2 cellular contexts compared by ENCODE assay signal in the genomic region with DNA sequence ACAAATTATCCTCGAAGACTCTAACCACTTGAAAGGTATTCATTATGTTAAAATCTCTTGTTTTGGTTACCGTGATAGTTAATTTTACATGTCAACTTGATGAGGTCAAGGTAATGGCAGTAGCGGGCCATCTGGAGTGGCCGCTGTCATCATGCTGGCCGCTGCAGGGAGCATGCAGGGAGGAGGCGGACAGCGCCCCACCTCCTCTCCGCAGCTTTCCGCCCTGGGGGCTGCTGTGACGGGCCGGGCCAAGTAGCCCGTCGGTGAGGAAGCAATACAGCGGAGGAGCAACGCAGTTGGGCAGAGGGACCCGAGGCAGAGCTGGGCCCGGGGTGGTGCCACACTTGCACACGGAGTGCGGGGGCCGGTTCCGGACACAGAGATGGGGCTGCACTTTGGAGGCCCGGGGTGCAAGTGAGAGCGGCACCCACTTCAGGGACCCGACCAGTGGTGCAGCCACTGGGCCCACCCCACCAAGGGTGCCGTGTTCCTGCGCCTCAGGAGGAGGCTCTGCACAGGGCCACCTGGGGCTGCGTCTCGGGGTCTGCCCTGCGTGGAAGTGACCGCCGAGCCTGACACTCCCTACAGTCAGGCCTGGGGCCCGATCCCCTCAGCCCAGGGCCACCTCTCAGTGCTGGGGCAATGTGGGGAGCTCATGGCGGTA.
TF ChIP-seq lines count a peak whose summit lies in the region.

No MANE protein-coding gene starts in this region.

TF ChIP-seq in SK-N-SH, 30 proteins besides CTCF, POLR2A, EP300 and RAD21 (continued from another document):
- TF ChIP-seq TAF1 (IDR thresholded peaks at IDR 0.05; ENCODE audit: borderline replicate concordance, low read depth, low read length) (no peak), RCOR1 (IDR thresholded peaks at IDR 0.05; ENCODE audit: low read length) (no peak), MXI1 (IDR thresholded peaks at IDR 0.05; ENCODE audit: low read depth, low read length) (no peak), SMC3 (IDR thresholded peaks at IDR 0.05; ENCODE audit: low read depth, low read length) (no peak), RXRA (IDR thresholded peaks at IDR 0.05; ENCODE audit: borderline replicate concordance, low read depth) (no peak), NFIC (IDR thresholded peaks at IDR 0.05; ENCODE audit: borderline replicate concordance) (no peak), TCF12 (IDR thresholded peaks at IDR 0.05) (no peak), YY1 (IDR thresholded peaks at IDR 0.05; ENCODE audit: low read depth) (no peak)
- TF ChIP-seq, protein P1, sequence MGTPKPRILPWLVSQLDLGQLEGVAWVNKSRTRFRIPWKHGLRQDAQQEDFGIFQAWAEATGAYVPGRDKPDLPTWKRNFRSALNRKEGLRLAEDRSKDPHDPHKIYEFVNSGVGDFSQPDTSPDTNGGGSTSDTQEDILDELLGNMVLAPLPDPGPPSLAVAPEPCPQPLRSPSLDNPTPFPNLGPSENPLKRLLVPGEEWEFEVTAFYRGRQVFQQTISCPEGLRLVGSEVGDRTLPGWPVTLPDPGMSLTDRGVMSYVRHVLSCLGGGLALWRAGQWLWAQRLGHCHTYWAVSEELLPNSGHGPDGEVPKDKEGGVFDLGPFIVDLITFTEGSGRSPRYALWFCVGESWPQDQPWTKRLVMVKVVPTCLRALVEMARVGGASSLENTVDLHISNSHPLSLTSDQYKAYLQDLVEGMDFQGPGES (IDR thresholded peaks at IDR 0.05; ENCODE audit: low read depth, low read length) = no peak
- TF ChIP-seq, protein P2, sequence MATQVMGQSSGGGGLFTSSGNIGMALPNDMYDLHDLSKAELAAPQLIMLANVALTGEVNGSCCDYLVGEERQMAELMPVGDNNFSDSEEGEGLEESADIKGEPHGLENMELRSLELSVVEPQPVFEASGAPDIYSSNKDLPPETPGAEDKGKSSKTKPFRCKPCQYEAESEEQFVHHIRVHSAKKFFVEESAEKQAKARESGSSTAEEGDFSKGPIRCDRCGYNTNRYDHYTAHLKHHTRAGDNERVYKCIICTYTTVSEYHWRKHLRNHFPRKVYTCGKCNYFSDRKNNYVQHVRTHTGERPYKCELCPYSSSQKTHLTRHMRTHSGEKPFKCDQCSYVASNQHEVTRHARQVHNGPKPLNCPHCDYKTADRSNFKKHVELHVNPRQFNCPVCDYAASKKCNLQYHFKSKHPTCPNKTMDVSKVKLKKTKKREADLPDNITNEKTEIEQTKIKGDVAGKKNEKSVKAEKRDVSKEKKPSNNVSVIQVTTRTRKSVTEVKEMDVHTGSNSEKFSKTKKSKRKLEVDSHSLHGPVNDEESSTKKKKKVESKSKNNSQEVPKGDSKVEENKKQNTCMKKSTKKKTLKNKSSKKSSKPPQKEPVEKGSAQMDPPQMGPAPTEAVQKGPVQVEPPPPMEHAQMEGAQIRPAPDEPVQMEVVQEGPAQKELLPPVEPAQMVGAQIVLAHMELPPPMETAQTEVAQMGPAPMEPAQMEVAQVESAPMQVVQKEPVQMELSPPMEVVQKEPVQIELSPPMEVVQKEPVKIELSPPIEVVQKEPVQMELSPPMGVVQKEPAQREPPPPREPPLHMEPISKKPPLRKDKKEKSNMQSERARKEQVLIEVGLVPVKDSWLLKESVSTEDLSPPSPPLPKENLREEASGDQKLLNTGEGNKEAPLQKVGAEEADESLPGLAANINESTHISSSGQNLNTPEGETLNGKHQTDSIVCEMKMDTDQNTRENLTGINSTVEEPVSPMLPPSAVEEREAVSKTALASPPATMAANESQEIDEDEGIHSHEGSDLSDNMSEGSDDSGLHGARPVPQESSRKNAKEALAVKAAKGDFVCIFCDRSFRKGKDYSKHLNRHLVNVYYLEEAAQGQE (IDR thresholded peaks at IDR 0.05; ENCODE audit: low read depth, low read length) = no peak

TF ChIP-seq in SK-N-SH treated with all-trans-retinoic acid at 6 μM for 48 hours, 23 proteins besides CTCF, POLR2A, EP300 and RAD21 (continued from another document):
- TF ChIP-seq, protein P3, sequence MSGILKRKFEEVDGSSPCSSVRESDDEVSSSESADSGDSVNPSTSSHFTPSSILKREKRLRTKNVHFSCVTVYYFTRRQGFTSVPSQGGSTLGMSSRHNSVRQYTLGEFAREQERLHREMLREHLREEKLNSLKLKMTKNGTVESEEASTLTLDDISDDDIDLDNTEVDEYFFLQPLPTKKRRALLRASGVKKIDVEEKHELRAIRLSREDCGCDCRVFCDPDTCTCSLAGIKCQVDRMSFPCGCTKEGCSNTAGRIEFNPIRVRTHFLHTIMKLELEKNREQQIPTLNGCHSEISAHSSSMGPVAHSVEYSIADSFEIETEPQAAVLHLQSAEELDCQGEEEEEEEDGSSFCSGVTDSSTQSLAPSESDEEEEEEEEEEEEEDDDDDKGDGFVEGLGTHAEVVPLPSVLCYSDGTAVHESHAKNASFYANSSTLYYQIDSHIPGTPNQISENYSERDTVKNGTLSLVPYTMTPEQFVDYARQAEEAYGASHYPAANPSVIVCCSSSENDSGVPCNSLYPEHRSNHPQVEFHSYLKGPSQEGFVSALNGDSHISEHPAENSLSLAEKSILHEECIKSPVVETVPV (CRISPR knock-in tag; IDR thresholded peaks at IDR 0.05) = no peak
- TF ChIP-seq ARNTL (CRISPR knock-in tag; IDR thresholded peaks at IDR 0.05; ENCODE audit: borderline replicate concordance, low read depth) (no peak), ZNF565 (CRISPR knock-in tag; conservative IDR thresholded peaks at IDR 0.05; ENCODE audit: low read depth) (no peak), ZNF70 (CRISPR knock-in tag; IDR thresholded peaks at IDR 0.05) (no peak), SNAI2 (CRISPR knock-in tag; IDR thresholded peaks at IDR 0.05) (no peak), CSDC2 (CRISPR knock-in tag; IDR thresholded peaks at IDR 0.05) (no peak), ZNF8 (CRISPR knock-in tag; IDR thresholded peaks at IDR 0.05) (no peak), PPARA (CRISPR knock-in tag; IDR thresholded peaks at IDR 0.05; ENCODE audit: borderline replicate concordance) (no peak), BACH2 (CRISPR knock-in tag; IDR thresholded peaks at IDR 0.05; ENCODE audit: borderline replicate concordance) (no peak), TCF4 (CRISPR knock-in tag; IDR thresholded peaks at IDR 0.05; ENCODE audit: borderline replicate concordance) (no peak), TOX (CRISPR knock-in tag; IDR thresholded peaks at IDR 0.05; ENCODE audit: borderline replicate concordance) (no peak), ZFP3 (CRISPR knock-in tag; IDR thresholded peaks at IDR 0.05) (no peak), ISL1 (CRISPR knock-in tag; IDR thresholded peaks at IDR 0.05) (no peak), RARB (CRISPR knock-in tag; IDR thresholded peaks at IDR 0.05) (no peak)
- TF ChIP-seq, protein P4, sequence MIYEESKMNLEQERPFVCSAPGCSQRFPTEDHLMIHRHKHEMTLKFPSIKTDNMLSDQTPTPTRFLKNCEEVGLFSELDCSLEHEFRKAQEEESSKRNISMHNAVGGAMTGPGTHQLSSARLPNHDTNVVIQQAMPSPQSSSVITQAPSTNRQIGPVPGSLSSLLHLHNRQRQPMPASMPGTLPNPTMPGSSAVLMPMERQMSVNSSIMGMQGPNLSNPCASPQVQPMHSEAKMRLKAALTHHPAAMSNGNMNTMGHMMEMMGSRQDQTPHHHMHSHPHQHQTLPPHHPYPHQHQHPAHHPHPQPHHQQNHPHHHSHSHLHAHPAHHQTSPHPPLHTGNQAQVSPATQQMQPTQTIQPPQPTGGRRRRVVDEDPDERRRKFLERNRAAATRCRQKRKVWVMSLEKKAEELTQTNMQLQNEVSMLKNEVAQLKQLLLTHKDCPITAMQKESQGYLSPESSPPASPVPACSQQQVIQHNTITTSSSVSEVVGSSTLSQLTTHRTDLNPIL (CRISPR knock-in tag; IDR thresholded peaks at IDR 0.05; ENCODE audit: low read depth) = no peak
- TF ChIP-seq, protein P5, sequence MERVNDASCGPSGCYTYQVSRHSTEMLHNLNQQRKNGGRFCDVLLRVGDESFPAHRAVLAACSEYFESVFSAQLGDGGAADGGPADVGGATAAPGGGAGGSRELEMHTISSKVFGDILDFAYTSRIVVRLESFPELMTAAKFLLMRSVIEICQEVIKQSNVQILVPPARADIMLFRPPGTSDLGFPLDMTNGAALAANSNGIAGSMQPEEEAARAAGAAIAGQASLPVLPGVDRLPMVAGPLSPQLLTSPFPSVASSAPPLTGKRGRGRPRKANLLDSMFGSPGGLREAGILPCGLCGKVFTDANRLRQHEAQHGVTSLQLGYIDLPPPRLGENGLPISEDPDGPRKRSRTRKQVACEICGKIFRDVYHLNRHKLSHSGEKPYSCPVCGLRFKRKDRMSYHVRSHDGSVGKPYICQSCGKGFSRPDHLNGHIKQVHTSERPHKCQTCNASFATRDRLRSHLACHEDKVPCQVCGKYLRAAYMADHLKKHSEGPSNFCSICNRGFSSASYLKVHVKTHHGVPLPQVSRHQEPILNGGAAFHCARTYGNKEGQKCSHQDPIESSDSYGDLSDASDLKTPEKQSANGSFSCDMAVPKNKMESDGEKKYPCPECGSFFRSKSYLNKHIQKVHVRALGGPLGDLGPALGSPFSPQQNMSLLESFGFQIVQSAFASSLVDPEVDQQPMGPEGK (CRISPR knock-in tag; IDR thresholded peaks at IDR 0.05; ENCODE audit: borderline replicate concordance) = no peak
- TF ChIP-seq, protein P6, sequence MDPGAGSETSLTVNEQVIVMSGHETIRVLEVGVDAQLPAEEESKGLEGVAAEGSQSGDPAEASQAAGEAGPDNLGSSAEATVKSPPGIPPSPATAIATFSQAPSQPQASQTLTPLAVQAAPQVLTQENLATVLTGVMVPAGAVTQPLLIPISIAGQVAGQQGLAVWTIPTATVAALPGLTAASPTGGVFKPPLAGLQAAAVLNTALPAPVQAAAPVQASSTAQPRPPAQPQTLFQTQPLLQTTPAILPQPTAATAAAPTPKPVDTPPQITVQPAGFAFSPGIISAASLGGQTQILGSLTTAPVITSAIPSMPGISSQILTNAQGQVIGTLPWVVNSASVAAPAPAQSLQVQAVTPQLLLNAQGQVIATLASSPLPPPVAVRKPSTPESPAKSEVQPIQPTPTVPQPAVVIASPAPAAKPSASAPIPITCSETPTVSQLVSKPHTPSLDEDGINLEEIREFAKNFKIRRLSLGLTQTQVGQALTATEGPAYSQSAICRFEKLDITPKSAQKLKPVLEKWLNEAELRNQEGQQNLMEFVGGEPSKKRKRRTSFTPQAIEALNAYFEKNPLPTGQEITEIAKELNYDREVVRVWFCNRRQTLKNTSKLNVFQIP (CRISPR knock-in tag; IDR thresholded peaks at IDR 0.05; ENCODE audit: borderline replicate concordance, low read depth) = no peak
- TF ChIP-seq, protein P7, sequence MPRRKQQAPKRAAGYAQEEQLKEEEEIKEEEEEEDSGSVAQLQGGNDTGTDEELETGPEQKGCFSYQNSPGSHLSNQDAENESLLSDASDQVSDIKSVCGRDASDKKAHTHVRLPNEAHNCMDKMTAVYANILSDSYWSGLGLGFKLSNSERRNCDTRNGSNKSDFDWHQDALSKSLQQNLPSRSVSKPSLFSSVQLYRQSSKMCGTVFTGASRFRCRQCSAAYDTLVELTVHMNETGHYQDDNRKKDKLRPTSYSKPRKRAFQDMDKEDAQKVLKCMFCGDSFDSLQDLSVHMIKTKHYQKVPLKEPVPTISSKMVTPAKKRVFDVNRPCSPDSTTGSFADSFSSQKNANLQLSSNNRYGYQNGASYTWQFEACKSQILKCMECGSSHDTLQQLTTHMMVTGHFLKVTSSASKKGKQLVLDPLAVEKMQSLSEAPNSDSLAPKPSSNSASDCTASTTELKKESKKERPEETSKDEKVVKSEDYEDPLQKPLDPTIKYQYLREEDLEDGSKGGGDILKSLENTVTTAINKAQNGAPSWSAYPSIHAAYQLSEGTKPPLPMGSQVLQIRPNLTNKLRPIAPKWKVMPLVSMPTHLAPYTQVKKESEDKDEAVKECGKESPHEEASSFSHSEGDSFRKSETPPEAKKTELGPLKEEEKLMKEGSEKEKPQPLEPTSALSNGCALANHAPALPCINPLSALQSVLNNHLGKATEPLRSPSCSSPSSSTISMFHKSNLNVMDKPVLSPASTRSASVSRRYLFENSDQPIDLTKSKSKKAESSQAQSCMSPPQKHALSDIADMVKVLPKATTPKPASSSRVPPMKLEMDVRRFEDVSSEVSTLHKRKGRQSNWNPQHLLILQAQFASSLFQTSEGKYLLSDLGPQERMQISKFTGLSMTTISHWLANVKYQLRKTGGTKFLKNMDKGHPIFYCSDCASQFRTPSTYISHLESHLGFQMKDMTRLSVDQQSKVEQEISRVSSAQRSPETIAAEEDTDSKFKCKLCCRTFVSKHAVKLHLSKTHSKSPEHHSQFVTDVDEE (CRISPR knock-in tag; IDR thresholded peaks at IDR 0.05) = no peak
